ENCODE assay signal across 8 cellular contexts in the genomic region with DNA sequence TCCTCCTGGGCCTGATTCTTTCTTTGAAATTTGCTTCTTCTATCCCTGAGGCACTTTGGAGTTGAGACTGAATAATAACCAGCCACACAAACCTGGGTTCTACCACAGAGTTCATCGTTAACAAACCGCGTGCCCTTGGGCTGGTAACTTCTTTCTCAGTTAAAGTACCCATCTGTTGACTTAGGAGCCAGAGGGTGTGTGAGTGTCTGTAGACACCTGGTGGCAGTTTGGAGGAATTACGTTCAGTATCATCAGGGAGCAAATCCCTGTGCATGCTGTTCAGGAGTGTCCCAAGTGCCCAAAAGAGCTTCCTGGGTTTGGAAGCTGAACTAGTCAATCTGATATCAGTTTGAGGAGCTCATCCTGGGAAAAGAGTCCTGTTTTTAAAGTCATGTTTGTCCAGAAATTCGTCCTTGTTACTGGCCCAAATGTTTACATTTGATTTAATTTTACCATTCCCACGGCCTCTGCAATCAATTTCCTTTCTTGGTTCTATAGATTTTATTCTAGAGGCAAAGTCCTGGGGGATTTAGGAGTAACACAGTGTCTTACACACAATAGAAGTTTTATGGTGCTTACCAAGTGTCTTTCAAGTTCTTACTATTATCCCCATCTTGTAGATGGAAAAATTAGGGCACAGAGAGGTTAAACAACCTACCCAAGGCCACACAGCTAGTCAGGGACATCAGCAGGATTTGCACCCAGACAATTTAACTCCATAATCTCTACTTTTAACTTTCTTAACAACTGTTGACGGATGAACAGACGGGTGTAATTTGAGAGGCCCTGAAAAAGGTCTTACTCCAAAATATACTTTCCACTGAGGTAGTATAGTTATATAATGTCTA. TPM values are rescaled to one million over a fixed set of nuclear protein-coding genes. Genes with fewer than 3 reads are reported as not detected.
DNase-seq lines count a peak whose midpoint lies in the region; ATAC-seq and TF ChIP-seq lines count a peak whose summit lies in the region.
"Had no signal": no experiment of that assay in that cellular context is flagged by ENCODE, and none has a peak within 500 bp of the region (broad histone marks: within the 10 kb centered on the region; RNA-seq: fewer than 3 reads in every experiment).

No MANE protein-coding gene starts in this region.

- BruUV-seq in PC-3 (replicated peaks; lab: Mats Ljungman, UMichigan) = no TSS peak

- H3K27me3 Mint-ChIP-seq in glutamatergic neuron (ENCODE audit: unreplicated experiment) = peaks cover 3% of the 10 kb centered on the region

- no peak overlapping the region for H3K4me2 ChIP-seq in PC-3 (ENCODE audit: low read length)

- peaks cover 2% of the 10 kb centered on the region for H3K9me3 Mint-ChIP-seq in glutamatergic neuron (ENCODE audit: unreplicated experiment)

- 36% methylated on average over 8 of the region's 8 CpGs for WGBS in prostate gland

- TF ChIP-seq CTCF in GM12864 (IDR thresholded peaks at IDR 0.05; ENCODE audit: low read depth, low read length, missing control alignments) (peak; percentile 72), PC-3 (conservative IDR thresholded peaks at IDR 0.05; ENCODE audit: low read depth, low read length) (peak; percentile 94), glutamatergic neuron (IDR thresholded peaks at IDR 0.05; ENCODE audit: partially characterized antibody, unreplicated experiment) (peak; percentile 87), prostate gland (IDR thresholded peaks at IDR 0.05) (peak; percentile 71 to 90 (median 84))

- no peak overlapping the region for H3K27ac Mint-ChIP-seq in glutamatergic neuron (ENCODE audit: unreplicated experiment)

- H3K4me3 Mint-ChIP-seq in glutamatergic neuron (ENCODE audit: unreplicated experiment) = no peak overlapping the region

- POLR2A ChIA-PET in PC-3 (lab: Charles Lee; ENCODE audit: unreplicated experiment) = no interaction called here

- no peaks in the 10 kb centered on the region for H4K20me1 ChIP-seq in PC-3 (ENCODE audit: low read length)

- no peak for TF ChIP-seq POLR2A in prostate gland (IDR thresholded peaks at IDR 0.05)

- H3K9me2 ChIP-seq in PC-3 (replicated peaks; ENCODE audit: low read length) = no peaks in the 10 kb centered on the region

- CTCF ChIA-PET in PC-3 (lab: Charles Lee) = interaction anchor here (0.6 to 1.6 kb wide), 6 partner anchors 14 to 272 kb away, joined by 3 to 13 read pairs (median 4); no protein-coding TSS in a partner anchor

- H3K4me1 ChIP-seq in PC-3 (ENCODE audit: insufficient read depth, low read length) (peaks cover 20% of the 10 kb centered on the region), prostate gland (replicated peaks) (peaks cover 6% of the 10 kb centered on the region)

- H3K4me3 ChIP-seq in GM12864 (ENCODE audit: low read depth, low read length) (no peak overlapping the region), PC-3 (ENCODE audit: low read length) (no peak overlapping the region), prostate gland (no peak overlapping the region)

- no peak overlapping the region for H2AFZ ChIP-seq in PC-3 (ENCODE audit: low read length)

- no peaks in the 10 kb centered on the region for H3K79me2 ChIP-seq in PC-3 (ENCODE audit: low read length)

- H3K9me3 ChIP-seq in PC-3 (ENCODE audit: low read length) (no peaks in the 10 kb centered on the region), prostate gland (no peaks in the 10 kb centered on the region)

- H3K36me3 ChIP-seq in PC-3 (ENCODE audit: low read depth, low read length) = no peaks in the 10 kb centered on the region
- no peaks in the 10 kb centered on the region for H3K36me3 ChIP-seq in prostate gland

- H3K36me3 Mint-ChIP-seq in glutamatergic neuron (ENCODE audit: unreplicated experiment) = no peaks in the 10 kb centered on the region

- H3K27ac ChIP-seq in PC-3 (ENCODE audit: low read length) (no peak overlapping the region), prostate gland (no peak overlapping the region)

- intact Hi-C loops in PC-3 (cut with micrococcal nuclease) (loop anchor here (1.0 kb wide), 3 partner anchors 43 to 137 kb away; no protein-coding TSS in a partner anchor), prostate gland (cut with DNase I) (loop anchor here (2.0 to 5.0 kb wide), 2 partner anchors 43 to 133 kb away; no protein-coding TSS in a partner anchor)

- H3K27me3 ChIP-seq in PC-3 (ENCODE audit: low read length) (no peaks in the 10 kb centered on the region), prostate gland (replicated peaks; ENCODE audit: insufficient read depth) (no peaks in the 10 kb centered on the region)

- ATAC-seq in PC-3 (peak; percentile 68), GM18519 (IDR thresholded peaks at IDR 0.05; ENCODE audit: low FRiP score, unreplicated experiment) (no peak)

- H3K4me1 Mint-ChIP-seq in glutamatergic neuron (ENCODE audit: low read depth, unreplicated experiment) = no peaks in the 10 kb centered on the region

- DNase-seq in GM12864 (ENCODE audit: low read depth) (no peak), HuH-7.5 (ENCODE audit: low spot score) (peak; percentile 61), PC-3 (peak; percentile 81), glutamatergic neuron (no peak), prostate gland (ENCODE audit: low spot score) (peak; percentile 55)
- peak; percentile 9 for DNase-seq in activated gamma-delta T cell treated with anti-CD3 and anti-CD28 coated beads, Interleukin-2, amount 50 U/mL, for 16 hours (ENCODE audit: low read depth)

- no peak overlapping the region for H3K9ac ChIP-seq in PC-3 (ENCODE audit: low read length)

- H3F3A ChIP-seq in PC-3 (ENCODE audit: low read length, unreplicated experiment) = no peaks in the 10 kb centered on the region

RNA-seq across cellular contexts. Expression of a gene that starts 26.7 kb away (rescaled TPM):
- total RNA-seq in PC-3 (2014; rRNA removed) (not detected in 2 replicates), glutamatergic neuron (ENCODE audit: unreplicated experiment) (not detected), prostate gland (not detected)
- total RNA-seq: temporal lobe had no signal

RNA-seq across cellular contexts. Expression of a gene that starts 38.2 kb away (rescaled TPM):
- total RNA-seq in PC-3 (2014; rRNA removed) (not detected in 2 replicates), glutamatergic neuron (ENCODE audit: unreplicated experiment) (not detected), prostate gland (under 1 TPM in 1 of 2 donors, not detected in 1; 0.06 TPM)
- total RNA-seq: temporal lobe had no signal

Comparison
In these comparisons a context has a peak if more than half of its experiments do, and no peak if none do; other contexts are left out.
1. DNase-seq: peak in HuH-7.5 (single experiment), PC-3 (single experiment), activated gamma-delta T cell treated with anti-CD3 and anti-CD28 coated beads, Interleukin-2, amount 50 U/mL, for 16 hours (single experiment) and prostate gland (single experiment); none in GM12864 (single experiment) and glutamatergic neuron (single experiment).
2. Peak in every context shown above with its lines, with median percentiles within 50 percentile points of each other: CTCF ChIP-seq.